In the genomic region with DNA sequence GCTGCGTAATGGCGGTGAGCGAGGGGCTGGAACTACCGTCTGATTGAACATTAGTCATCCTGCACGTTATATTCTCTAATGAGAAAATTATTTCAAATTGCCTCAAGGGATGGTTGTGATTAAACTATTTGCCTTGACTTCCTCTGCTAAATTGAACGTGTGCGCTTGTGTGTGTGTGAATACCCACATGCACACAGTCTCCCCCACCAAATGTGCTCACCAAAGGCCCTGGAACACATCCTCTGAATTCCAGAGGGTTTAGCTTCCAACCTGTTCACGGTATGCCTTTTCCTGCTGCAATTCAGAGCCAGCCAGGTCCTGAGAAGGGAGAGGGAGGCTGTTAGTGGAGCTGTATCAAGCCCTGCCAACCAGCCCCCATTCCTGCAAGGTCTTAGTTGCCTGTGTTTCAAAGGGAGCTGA, we compare ENCODE assay signal across 1 cellular context.
TF ChIP-seq lines count a peak whose summit lies in the region.

No MANE protein-coding gene starts in this region.

TF ChIP-seq in SK-N-SH treated with all-trans-retinoic acid at 6 μM for 48 hours, 23 proteins besides CTCF, POLR2A, EP300 and RAD21:
- no peak for TF ChIP-seq CSRNP3 (CRISPR knock-in tag; IDR thresholded peaks at IDR 0.05)
